In genomic region chr4:163251204-163251603, GRCh38 we compare ENCODE assay signal across 15 cellular contexts.
A peak's percentile ranks its signal among the peaks of the same experiment; 100 is the strongest.
DNase-seq lines count a peak whose midpoint lies in the region; ATAC-seq, FAIRE-seq and TF ChIP-seq lines count a peak whose summit lies in the region.
"Had no signal": no experiment of that assay in that cellular context is flagged by ENCODE, and none has a peak within 500 bp of the region (broad histone marks: within the 10 kb centered on the region; RNA-seq: fewer than 3 reads in every experiment).

No MANE protein-coding gene starts in this region.

- no peak overlapping the region for H3K23ac ChIP-seq in H1 (ENCODE audit: insufficient read length)

- no peak overlapping the region for H4K8ac ChIP-seq in H1 (ENCODE audit: extremely low read depth, insufficient read depth, low read length)

- no peaks in the 10 kb centered on the region for H3K27me3 ChIP-seq in cardiac muscle cell
- no peaks in the 10 kb centered on the region for H3K27me3 ChIP-seq in heart left ventricle
- no peaks in the 10 kb centered on the region for H3K27me3 ChIP-seq in H1 (replicated peaks in 1 of 4; ENCODE audit: control insufficient read depth in 3 of 4, extremely low read depth in 1 of 4, insufficient read depth in 3 of 4, low read length in 3 of 4)
- H3K27me3 ChIP-seq: brain microvascular endothelial cell had no signal

- H2BK5ac ChIP-seq in H1 (ENCODE audit: low read depth, low read length) = no peak overlapping the region

- intact Hi-C loops in heart left ventricle (cut with DNase I) = no loop called here
- intact Hi-C loops in activated CD4-positive, alpha-beta memory T cell treated with anti-CD3 and anti-CD28 coated beads for 36 hours (cut with micrococcal nuclease) = no loop called here
- intact Hi-C loops in posterior vena cava (cut with DNase I) = no loop called here

- 68 to 86% (median 77%) methylated on average over 2 of the region's 2 CpGs for WGBS in heart left ventricle, 4 donors
- 70% methylated on average over 2 of the region's 2 CpGs; no CpG with 5 or more reads in 1 of the 2 experiments for WGBS in H1 (ENCODE audit: extremely low coverage in 1 of 2, insufficient coverage in 1 of 2, insufficient read length in 1 of 2, insufficient replicate concordance in 2 of 2, low coverage in 1 of 2, low lambda C conversion rate in 2 of 2, missing lambda C conversion rate in 1 of 2), 2 experiments

- no peak overlapping the region for H2AK5ac ChIP-seq in H1 (ENCODE audit: low read depth, low read length)

- ATAC-seq in heart left ventricle (no peak), GM18519 (IDR thresholded peaks at IDR 0.05; ENCODE audit: low FRiP score, unreplicated experiment) (no peak)
- ATAC-seq: activated CD4-positive, alpha-beta T cell treated with anti-CD3 and anti-CD28 coated beads for 36 hours; right cardiac atrium had no signal

- no peak overlapping the region for H3K27ac Mint-ChIP-seq in activated CD4-positive, alpha-beta memory T cell treated with anti-CD3 and anti-CD28 coated beads for 36 hours
- H3K27ac Mint-ChIP-seq: activated CD4-positive, alpha-beta T cell treated with anti-CD3 and anti-CD28 coated beads for 36 hours; activated T-helper 2 cell treated with anti-CD3 and anti-CD28 coated beads, Interferon-gamma antibody, Interleukin-2, Interleukin-4, amounts not matched to agents 10 μg/mL and 5 μg/mL and 100 μg/mL, durations not matched to agents 14 hours and 24 hours and 36 hours had no signal

- H3K14ac ChIP-seq in H1 (ENCODE audit: insufficient read length) = no peak overlapping the region

- no peak overlapping the region for H3K4ac ChIP-seq in H1 (replicated peaks; ENCODE audit: insufficient read length, low read depth, low read length)

- peak; percentile 5 to 30; a peak in 1 of 4 replicates for TF ChIP-seq RAD21 in H1 (IDR thresholded peaks at IDR 0.05 in 1 of 2, conservative IDR thresholded peaks at IDR 0.05 in 1 of 2; ENCODE audit: low read depth in 2 of 2, low read length in 2 of 2)

- no peaks in the 10 kb centered on the region for H3K36me3 ChIP-seq in cardiac muscle cell
- no peaks in the 10 kb centered on the region for H3K36me3 ChIP-seq in heart left ventricle
- no peaks in the 10 kb centered on the region for H3K36me3 ChIP-seq in H1 (ENCODE audit: control insufficient read depth in 2 of 4, insufficient read depth in 4 of 4, low read length in 3 of 4)
- H3K36me3 ChIP-seq: brain microvascular endothelial cell, thoracic aorta had no signal

- no peak overlapping the region for H2BK15ac ChIP-seq in H1 (ENCODE audit: low read length)

- no peaks in the 10 kb centered on the region for H3K36me3 Mint-ChIP-seq in activated CD4-positive, alpha-beta memory T cell treated with anti-CD3 and anti-CD28 coated beads for 36 hours

- no peaks in the 10 kb centered on the region for H4K20me1 ChIP-seq in H1 (replicated peaks in 1 of 2; ENCODE audit: control insufficient read depth in 1 of 2, insufficient read depth in 2 of 2, low read length in 2 of 2)

- H3K4me1 ChIP-seq in cardiac muscle cell (ENCODE audit: low read depth) = no peaks in the 10 kb centered on the region
- no peaks in the 10 kb centered on the region for H3K4me1 ChIP-seq in heart left ventricle
- H3K4me1 ChIP-seq in H1 (replicated peaks in 1 of 4; ENCODE audit: control insufficient read depth in 3 of 4, insufficient read depth in 4 of 4, low read length in 3 of 4) = no peaks in the 10 kb centered on the region; a peak in 1 of 7 replicates

- H3K27ac ChIP-seq in cardiac muscle cell (no peak overlapping the region), heart left ventricle (no peak overlapping the region), H1 (ENCODE audit: low read depth, low read length) (no peak overlapping the region)
- H3K27ac ChIP-seq: brain microvascular endothelial cell, epithelial cell of prostate, thoracic aorta had no signal

- no peaks in the 10 kb centered on the region for H3K4me1 Mint-ChIP-seq in activated CD4-positive, alpha-beta memory T cell treated with anti-CD3 and anti-CD28 coated beads for 36 hours (ENCODE audit: low read depth)
- H3K4me1 Mint-ChIP-seq: activated CD4-positive, alpha-beta T cell treated with anti-CD3 and anti-CD28 coated beads for 36 hours had no signal

- no peaks in the 10 kb centered on the region for H3K79me1 ChIP-seq in H1 (ENCODE audit: low read depth, low read length)

- H3K9me3 ChIP-seq in cardiac muscle cell (ENCODE audit: low read depth) (no peaks in the 10 kb centered on the region), heart left ventricle (no peaks in the 10 kb centered on the region), H1 (ENCODE audit: insufficient read depth in 2 of 2, low read depth in 1 of 2, low read length in 1 of 2) (no peaks in the 10 kb centered on the region)
- H3K9me3 ChIP-seq: thoracic aorta had no signal

- POLR2A ChIA-PET in H1 (lab: Charles Lee; ENCODE audit: partially characterized antibody) = no interaction called here
- POLR2A ChIA-PET in activated CD4-positive, alpha-beta memory T cell treated with anti-CD3 and anti-CD28 coated beads for 36 hours (lab: Charles Lee) = no interaction called here

- peak; percentile 2 to 22 for DNase-seq in cardiac muscle cell (ENCODE audit: low read depth in 1 of 2, low spot score in 1 of 2)
- no peak for DNase-seq in heart left ventricle
- DNase-seq in NCI-H510A (lab: John Stamatoyannopoulos, UW) = peak; percentile 19
- no peak for DNase-seq in H1 (ENCODE audit: low read depth in 1 of 2, low spot score in 2 of 2)
- no peak for DNase-seq in activated CD4-positive, alpha-beta memory T cell treated with anti-CD3 and anti-CD28 coated beads for 36 hours
- DNase-seq in posterior vena cava (ENCODE audit: low spot score) = no peak
- no peak for DNase-seq in GM19238 (ENCODE audit: insufficient read length, low spot score)
- DNase-seq: activated CD4-positive, alpha-beta T cell treated with anti-CD3 and anti-CD28 coated beads for 36 hours; brain microvascular endothelial cell; NCI-H446 treated with DMSO at 0.1 percent for 48 hours; right cardiac atrium had no signal

- no peak overlapping the region for H3K9ac ChIP-seq in H1 (replicated peaks in 1 of 4; ENCODE audit: extremely low read depth in 1 of 4, low read depth in 3 of 4, low read length in 3 of 4)

- TF ChIP-seq POLR2A in heart left ventricle (IDR thresholded peaks at IDR 0.05) (no peak), H1 (IDR thresholded peaks at IDR 0.05; ENCODE audit: control extremely low read depth in 1 of 2, low read depth in 2 of 2, low read length in 2 of 2) (no peak)

- H3K4me2 ChIP-seq in H1 (ENCODE audit: insufficient read depth in 1 of 2, low read depth in 2 of 2, low read length in 2 of 2) = no peak overlapping the region

- no peak overlapping the region for H2AFZ ChIP-seq in H1 (ENCODE audit: low read length)

- TF ChIP-seq EP300 in H1 (IDR thresholded peaks at IDR 0.05; ENCODE audit: borderline replicate concordance in 1 of 2, low read depth in 2 of 2, low read length in 2 of 2) = no peak

- TF ChIP-seq CTCF in cardiac muscle cell (IDR thresholded peaks at IDR 0.05; ENCODE audit: low read depth, low read length) (no peak), heart left ventricle (IDR thresholded peaks at IDR 0.05) (no peak), H1 (IDR thresholded peaks at IDR 0.05; ENCODE audit: control extremely low read depth in 1 of 3, insufficient read depth in 1 of 3, low read depth in 1 of 3, low read length in 3 of 3) (peak in 2 of 3 experiments; percentile 23 to 50; a peak in 2 of 4 replicates)

- H2BK120ac ChIP-seq in H1 (replicated peaks; ENCODE audit: low read depth, low read length) = no peak overlapping the region

- no peaks in the 10 kb centered on the region; the same call in 1 of the 2 replicates for H3K23me2 ChIP-seq in H1 (ENCODE audit: low read depth, low read length)

- H2BK20ac ChIP-seq in H1 (ENCODE audit: low read length) = no peak overlapping the region

- CTCF ChIA-PET in H1 (lab: Charles Lee; ENCODE audit: partially characterized antibody) = interaction anchor here (0.7 to 1.9 kb wide), 9 partner anchors 10 to 113 kb away, joined by 3 to 7 read pairs (median 3); no protein-coding TSS in a partner anchor
- CTCF ChIA-PET in activated CD4-positive, alpha-beta memory T cell treated with anti-CD3 and anti-CD28 coated beads for 36 hours (lab: Charles Lee) = no interaction called here

- no peaks in the 10 kb centered on the region for H3K79me2 ChIP-seq in H1 (ENCODE audit: control insufficient read depth in 1 of 2, insufficient read depth in 2 of 2, low read length in 2 of 2)

- H3K56ac ChIP-seq in H1 (replicated peaks; ENCODE audit: insufficient read length, low read depth, low read length) = no peak overlapping the region

- FAIRE-seq in H1 (lab: Jason Lieb, UNC) = peak; percentile 84

- no peak overlapping the region for H4K5ac ChIP-seq in H1 (ENCODE audit: insufficient read length, low read depth, low read length)

- H4K91ac ChIP-seq in H1 (replicated peaks; ENCODE audit: insufficient read length, low read length) = no peak overlapping the region

- no peak overlapping the region for H2BK12ac ChIP-seq in H1 (ENCODE audit: low read depth, low read length)

- no peak overlapping the region for H3K4me3 Mint-ChIP-seq in activated CD4-positive, alpha-beta memory T cell treated with anti-CD3 and anti-CD28 coated beads for 36 hours
- H3K4me3 Mint-ChIP-seq: activated CD4-positive, alpha-beta T cell treated with anti-CD3 and anti-CD28 coated beads for 36 hours had no signal

- peaks cover 5% of the 10 kb centered on the region for H3K27me3 Mint-ChIP-seq in activated CD4-positive, alpha-beta memory T cell treated with anti-CD3 and anti-CD28 coated beads for 36 hours

- H3K4me3 ChIP-seq in cardiac muscle cell (no peak overlapping the region), heart left ventricle (no peak overlapping the region), H1 (ENCODE audit: extremely low read depth in 1 of 4, insufficient read depth in 2 of 4, low read depth in 3 of 4, low read length in 4 of 4) (no peak overlapping the region)
- H3K4me3 ChIP-seq: thoracic aorta had no signal

- no peak overlapping the region for H3K18ac ChIP-seq in H1 (ENCODE audit: extremely low read depth, low read length)

- H3K9me3 Mint-ChIP-seq in activated CD4-positive, alpha-beta memory T cell treated with anti-CD3 and anti-CD28 coated beads for 36 hours = no peaks in the 10 kb centered on the region
- H3K9me3 Mint-ChIP-seq: activated T-helper 2 cell treated with anti-CD3 and anti-CD28 coated beads, Interferon-gamma antibody, Interleukin-2, Interleukin-4, amounts not matched to agents 10 μg/mL and 5 μg/mL and 100 μg/mL, durations not matched to agents 14 hours and 24 hours and 36 hours had no signal

TF ChIP-seq in H1, 55 proteins besides CTCF, POLR2A, EP300 and RAD21 (continues in another document):
- TF ChIP-seq CREB1 (IDR thresholded peaks at IDR 0.05) (no peak), KDM5A (IDR thresholded peaks at IDR 0.05; ENCODE audit: low read length) (no peak), SUZ12 (IDR thresholded peaks at IDR 0.05; ENCODE audit: low read length) (no peak), HDAC2 (IDR thresholded peaks at IDR 0.05; ENCODE audit: borderline replicate concordance in 1 of 2, low read depth in 2 of 2, low read length in 2 of 2) (no peak), KDM4A (IDR thresholded peaks at IDR 0.05; ENCODE audit: low read depth, low read length, severe bottlenecking) (no peak), CEBPB (IDR thresholded peaks at IDR 0.05; ENCODE audit: low read depth, low read length) (no peak), GABPA (IDR thresholded peaks at IDR 0.05; ENCODE audit: borderline replicate concordance, insufficient read depth, low read length) (no peak)

Comparison
In these comparisons a context has a peak if more than half of its experiments do, and no peak if none do; other contexts are left out.
1. DNase-seq: peak in cardiac muscle cell (2 of 2) and NCI-H510A (single experiment); none in heart left ventricle (0 of 5), H1 (0 of 2), activated CD4-positive, alpha-beta memory T cell treated with anti-CD3 and anti-CD28 coated beads for 36 hours (single experiment), posterior vena cava (single experiment) and GM19238 (single experiment).
2. CTCF ChIP-seq: peak in H1 (2 of 3); none in cardiac muscle cell (single experiment) and heart left ventricle (0 of 12).